In genomic region chr12:89392401-89392800, GRCh38 we compare ENCODE assay signal across 22 cellular contexts.
"Had no signal": no experiment of that assay in that cellular context is flagged by ENCODE, and none has a peak within 500 bp of the region (broad histone marks: within the 10 kb centered on the region; RNA-seq: fewer than 3 reads in every experiment).

No MANE protein-coding gene starts in this region.

- H3K36me3 Mint-ChIP-seq: neural progenitor cell, type B pancreatic cell had no signal

- H3K27me3 ChIP-seq: hepatocyte, neural progenitor cell, ovary, stomach had no signal

- H3K4me3 Mint-ChIP-seq: activated CD4-positive, alpha-beta memory T cell treated with anti-CD3 and anti-CD28 coated beads, Interleukin-2, amount 10 ng/mL, durations not matched to agents 7 days and 5 days; activated naive CD8-positive, alpha-beta T cell treated with anti-CD3 and anti-CD28 coated beads, Interleukin-2, amount 10 ng/mL, durations not matched to agents 7 days and 5 days; activated T-helper 17 cell treated with anti-CD3 and anti-CD28 coated beads, Interleukin-2, amount 50 U/mL, for 72 hours; effector memory CD8-positive, alpha-beta T cell; neural progenitor cell had no signal

- H3K27ac ChIP-seq: neural progenitor cell, ovary, psoas muscle, skin epidermis, stomach had no signal

- H3K27me3 Mint-ChIP-seq: activated CD4-positive, alpha-beta memory T cell treated with anti-CD3 and anti-CD28 coated beads, Interleukin-2, amount 10 ng/mL, durations not matched to agents 7 days and 5 days; activated T-helper 17 cell treated with anti-CD3 and anti-CD28 coated beads, Interleukin-2, amount 50 U/mL, for 72 hours; effector memory CD8-positive, alpha-beta T cell; type B pancreatic cell had no signal

- ATAC-seq: activated T-helper 17 cell treated with anti-CD3 and anti-CD28 coated beads, Interleukin-2, amount 50 U/mL, for 72 hours; effector memory CD8-positive, alpha-beta T cell; left cardiac atrium; psoas muscle; right cardiac atrium had no signal

- DNase-seq: activated CD4-positive, alpha-beta memory T cell treated with anti-CD3 and anti-CD28 coated beads, Interleukin-2, amount 10 ng/mL, durations not matched to agents 7 days and 5 days; activated CD4-positive, alpha-beta T cell treated with anti-CD3 and anti-CD28 coated beads for 48 hours; activated CD4-positive, CD25-positive, alpha-beta regulatory T cell; activated naive CD4-positive, alpha-beta T cell; activated naive CD8-positive, alpha-beta T cell treated with anti-CD3 and anti-CD28 coated beads, Interleukin-2, amount 10 ng/mL, durations not matched to agents 7 days and 5 days; activated T-cell treated with anti-CD3 and anti-CD28 coated beads, Interleukin-2, amount 50 U/mL, for 1 hour; amygdala; caudate nucleus; effector memory CD8-positive, alpha-beta T cell; left cardiac atrium; midbrain; ovary; psoas muscle; right cardiac atrium; stimulated activated CD4-positive, alpha-beta T cell treated with anti-CD3 and anti-CD28 coated beads, Interleukin-4, amount 100 ng/mL, for 1 hour; stomach had no signal

- H3K9ac ChIP-seq: neural progenitor cell had no signal

- H3K36me3 ChIP-seq: neural progenitor cell, ovary, stomach had no signal

- H3K9me3 ChIP-seq: ovary, psoas muscle, stomach had no signal

- H3K4me1 ChIP-seq: neural progenitor cell had no signal

- H3K9me3 Mint-ChIP-seq: activated CD4-positive, alpha-beta memory T cell treated with anti-CD3 and anti-CD28 coated beads, Interleukin-2, amount 10 ng/mL, durations not matched to agents 7 days and 5 days; activated naive CD8-positive, alpha-beta T cell treated with anti-CD3 and anti-CD28 coated beads, Interleukin-2, amount 10 ng/mL, durations not matched to agents 7 days and 5 days; activated T-helper 17 cell treated with anti-CD3 and anti-CD28 coated beads, Interleukin-2, amount 50 U/mL, for 72 hours; effector memory CD8-positive, alpha-beta T cell; neural progenitor cell had no signal

- H2AFZ ChIP-seq: hepatocyte, neural progenitor cell had no signal

- H3K27ac Mint-ChIP-seq: activated CD4-positive, alpha-beta memory T cell treated with anti-CD3 and anti-CD28 coated beads, Interleukin-2, amount 10 ng/mL, durations not matched to agents 7 days and 5 days; activated naive CD8-positive, alpha-beta T cell treated with anti-CD3 and anti-CD28 coated beads, Interleukin-2, amount 10 ng/mL, durations not matched to agents 7 days and 5 days; activated T-helper 17 cell treated with anti-CD3 and anti-CD28 coated beads, Interleukin-2, amount 50 U/mL, for 72 hours; effector memory CD8-positive, alpha-beta T cell; neural progenitor cell had no signal

- H3K4me2 ChIP-seq: hepatocyte, neural progenitor cell had no signal

- H3K4me3 ChIP-seq: hepatocyte, lung, neural progenitor cell, ovary, psoas muscle, skin epidermis, stomach had no signal
